In the genomic region with DNA sequence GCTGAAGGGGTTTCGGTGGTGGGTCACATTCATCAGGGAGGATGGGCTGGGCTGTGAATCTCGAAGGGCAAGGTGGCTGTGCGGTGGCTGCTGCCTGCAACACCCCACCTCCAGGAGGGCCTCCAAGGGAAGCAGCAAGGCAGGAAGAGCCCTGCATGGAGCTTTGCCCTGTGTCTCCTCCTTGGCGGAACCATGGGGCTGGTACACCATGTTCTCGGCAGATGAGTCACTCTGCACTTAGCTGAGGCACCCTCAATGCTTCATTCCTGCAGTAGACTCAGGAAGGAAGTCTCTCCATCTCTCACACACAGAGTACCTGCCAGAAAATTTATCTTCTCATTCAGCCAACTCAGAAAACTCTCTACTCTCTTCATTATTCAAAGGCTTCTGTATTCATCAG, we compare ENCODE assay signal across 17 cellular contexts.
"Had no signal": no experiment of that assay in that cellular context is flagged by ENCODE, and none has a peak within 500 bp of the region (broad histone marks: within the 10 kb centered on the region; RNA-seq: fewer than 3 reads in every experiment).

No MANE protein-coding gene starts in this region.

- H3K4me3 ChIP-seq: heart left ventricle, left ventricle myocardium inferior, prostate gland, suprapubic skin, upper lobe of right lung had no signal

- H3K27ac ChIP-seq: heart left ventricle, left ventricle myocardium inferior, prostate gland, suprapubic skin, upper lobe of right lung, VCaP had no signal

- H3K27me3 ChIP-seq: upper lobe of right lung had no signal

- H3K36me3 Mint-ChIP-seq: activated naive CD4-positive, alpha-beta T cell treated with anti-CD3 and anti-CD28 coated beads, Interleukin-2, amount 50 U/mL, for 72 hours had no signal

- H3K4me1 ChIP-seq: heart left ventricle, left ventricle myocardium inferior, prostate gland, suprapubic skin, upper lobe of right lung had no signal

- H3K9me3 ChIP-seq: heart left ventricle, left ventricle myocardium inferior, prostate gland, suprapubic skin, upper lobe of right lung had no signal

- H3K36me3 ChIP-seq: heart left ventricle, left ventricle myocardium inferior, prostate gland, suprapubic skin, upper lobe of right lung had no signal

- DNase-seq: activated CD4-positive, alpha-beta T cell treated with anti-CD3 and anti-CD28 coated beads for 1 hour; activated CD4-positive, alpha-beta T cell treated with anti-CD3 and anti-CD28 coated beads, Interleukin-2, amount 50 U/mL, for 4 hours; activated gamma-delta T cell; endodermal cell; foreskin melanocyte; heart left ventricle; kidney glomerular epithelial cell; left ventricle myocardium inferior; nephron progenitor cell; right cardiac atrium; upper lobe of right lung had no signal

- H3K27ac Mint-ChIP-seq: activated naive CD4-positive, alpha-beta T cell treated with anti-CD3 and anti-CD28 coated beads, Interleukin-2, amount 50 U/mL, for 72 hours; endodermal cell; nephron progenitor cell; stimulated activated naive CD8-positive, alpha-beta T cell treated with anti-CD3 and anti-CD28 coated beads, Interleukin-15, Interleukin-2, amounts not matched to agents 100 ng/mL and 50 ng/mL, for 24 hours; T-helper 1 cell treated with Interleukin-12 subunit alpha and Interleukin-12 subunit beta and Interleukin-4 antibody, amounts not matched to agents 30 μg/mL and 1 μg/mL, for 36 hours had no signal

- H3K9me3 Mint-ChIP-seq: endodermal cell; nephron progenitor cell; stimulated activated naive CD8-positive, alpha-beta T cell treated with anti-CD3 and anti-CD28 coated beads, Interleukin-15, Interleukin-2, amounts not matched to agents 100 ng/mL and 50 ng/mL, for 24 hours; T-helper 1 cell treated with Interleukin-12 subunit alpha and Interleukin-12 subunit beta and Interleukin-4 antibody, amounts not matched to agents 30 μg/mL and 1 μg/mL, for 36 hours had no signal

- H3K27me3 Mint-ChIP-seq: stimulated activated naive CD8-positive, alpha-beta T cell treated with anti-CD3 and anti-CD28 coated beads, Interleukin-15, Interleukin-2, amounts not matched to agents 100 ng/mL and 50 ng/mL, for 24 hours had no signal

- H3K4me3 Mint-ChIP-seq: endodermal cell; nephron progenitor cell; stimulated activated naive CD8-positive, alpha-beta T cell treated with anti-CD3 and anti-CD28 coated beads, Interleukin-15, Interleukin-2, amounts not matched to agents 100 ng/mL and 50 ng/mL, for 24 hours; T-helper 1 cell treated with Interleukin-12 subunit alpha and Interleukin-12 subunit beta and Interleukin-4 antibody, amounts not matched to agents 30 μg/mL and 1 μg/mL, for 36 hours had no signal
